In genomic region chr1:159923203-159924024, GRCh38 we compare ENCODE assay signal across 9 cellular contexts. TPM values are rescaled to one million over a fixed set of nuclear protein-coding genes. Genes with fewer than 3 reads are reported as not detected.
A peak's percentile ranks its signal among the peaks of the same experiment; 100 is the strongest.
DNase-seq lines count a peak whose midpoint lies in the region; ATAC-seq, FAIRE-seq and TF ChIP-seq lines count a peak whose summit lies in the region.
"Had no signal": no experiment of that assay in that cellular context is flagged by ENCODE, and none has a peak within 500 bp of the region (broad histone marks: within the 10 kb centered on the region; RNA-seq: fewer than 3 reads in every experiment).

No MANE protein-coding gene starts in this region.

- H3K4me1 ChIP-seq in rectal smooth muscle tissue (ENCODE audit: control insufficient read depth, insufficient read depth, low read length) (peaks cover 9% of the 10 kb centered on the region), uterus (peaks cover 0 to 15% of the 10 kb centered on the region in 2 donors)

- intact Hi-C loops in Right ventricle myocardium superior (cut with DNase I) (loop anchor here (10.0 kb wide), 1 partner anchor 69 kb away; no protein-coding TSS in a partner anchor), uterus (cut with DNase I; ENCODE audit: low total_unique reads) (no loop called here)

- H3K27me3 ChIP-seq in rectal smooth muscle tissue (ENCODE audit: control insufficient read depth, insufficient read depth, low read length) (no peaks in the 10 kb centered on the region), uterus (no peaks in the 10 kb centered on the region)

- peak; percentile 28 for ATAC-seq in GM21423 (IDR thresholded peaks at IDR 0.05; ENCODE audit: unreplicated experiment)
- peak; percentile 54 for ATAC-seq in Right ventricle myocardium superior (ENCODE audit: poor library complexity)

- H3K9me3 ChIP-seq in uterus: no peaks in the 10 kb centered on the region

- H3K36me3 ChIP-seq in rectal smooth muscle tissue (ENCODE audit: control insufficient read depth, insufficient read depth, low read length) (peaks cover 21% of the 10 kb centered on the region), uterus (no peaks in the 10 kb centered on the region)

- FAIRE-seq in HTR-8/SVneo (lab: Jason Lieb, UNC): no peak
- FAIRE-seq: frontal cortex had no signal

- peak overlapping the region; percentile 91 for H3K9ac ChIP-seq in rectal smooth muscle tissue (ENCODE audit: low read length)

- H3K27ac ChIP-seq in rectal smooth muscle tissue (ENCODE audit: low read depth, low read length) (peak overlapping the region; percentile 97), uterus (peak overlapping the region; percentile 96 to 97)

- DNase-seq in COLO829 (ENCODE audit: low spot score) (peak; percentile 95), HTR-8/SVneo (ENCODE audit: insufficient read length, low spot score) (peak; percentile 53), SIG-M5 (lab: John Stamatoyannopoulos, UW) (peak; percentile 76), Right ventricle myocardium superior (peak; percentile 92), uterus (peak; percentile 87 to 89)
- peak; percentile 12 to 82 (median 58) for DNase-seq in activated naive CD4-positive, alpha-beta T cell (lab: John Stamatoyannopoulos, UW)

- TF ChIP-seq POLR2A in uterus (IDR thresholded peaks at IDR 0.05): peak; percentile 47 to 64

- TF ChIP-seq CTCF in uterus (IDR thresholded peaks at IDR 0.05): no peak

- peak overlapping the region; percentile 99 for H3K4me3 ChIP-seq in rectal smooth muscle tissue (ENCODE audit: low read length)
- peak overlapping the region; percentile 85 to 94 for H3K4me3 ChIP-seq in uterus

RNA-seq across cellular contexts. Expression of gene TAGLN2, which starts 1.9 kb away (rescaled TPM):
- total RNA-seq in Right ventricle myocardium superior: 116 TPM
- 100 to 1,000 TPM; 113 to 246 (median 197) TPM for total RNA-seq in uterus

RNA-seq across cellular contexts. Expression of gene IGSF9, which starts 22.0 kb away (rescaled TPM):
- total RNA-seq in Right ventricle myocardium superior (0.30 TPM), uterus (1 to 10 TPM in 2 of 4 donors, under 1 TPM in 1, not detected in 1; 0.29 to 6.2 (median 1.2) TPM)

RNA-seq across cellular contexts. Expression of gene CFAP45, which starts 23.4 kb away (rescaled TPM):
- 1.2 TPM for total RNA-seq in Right ventricle myocardium superior
- 1 to 10 TPM in 2 of 4 donors, under 1 TPM in 1, not detected in 1; 0.97 to 3.6 (median 1.8) TPM for total RNA-seq in uterus

RNA-seq across cellular contexts. Expression of gene SLAMF9, which starts 30.6 kb away (rescaled TPM):
- total RNA-seq in Right ventricle myocardium superior (not detected), uterus (not detected)
- total RNA-seq: frontal cortex had no signal

Comparison
In these comparisons a context has a peak if more than half of its experiments do, and no peak if none do; other contexts are left out.
1. Peak in every context shown above with its lines: DNase-seq, ATAC-seq, H3K4me3 ChIP-seq and H3K27ac ChIP-seq.